ENCODE assay signal across 16 cellular contexts in genomic region chrX:154352012-154352401, GRCh38. TPM values are rescaled to one million over a fixed set of nuclear protein-coding genes. Genes with fewer than 3 reads are reported as not detected.
DNase-seq lines count a peak whose midpoint lies in the region; ATAC-seq, FAIRE-seq and TF ChIP-seq lines count a peak whose summit lies in the region.
"Had no signal": no experiment of that assay in that cellular context is flagged by ENCODE, and none has a peak within 500 bp of the region (broad histone marks: within the 10 kb centered on the region; RNA-seq: fewer than 3 reads in every experiment).

No MANE protein-coding gene starts in this region.

- H3K27ac ChIP-seq in CD4-positive, alpha-beta T cell (ENCODE audit: low read depth, low read length) = peak overlapping the region; percentile 53
- H3K27ac ChIP-seq in GM12878 (ENCODE audit: control insufficient read depth, insufficient read depth) (no peak overlapping the region), skin epidermis (peak overlapping the region in 11 of 21 experiments; percentile 2 to 76 (median 58)), ascending aorta (no peak overlapping the region)

- peak overlapping the region; percentile 85 for H3K27ac Mint-ChIP-seq in CD4-positive, alpha-beta T cell
- H3K27ac Mint-ChIP-seq in HFFc6 = peak overlapping the region; percentile 29; the same call in 1 of the 2 replicates

- peak; percentile 49 for TF ChIP-seq POLR2A in GM12878 (IDR thresholded peaks at IDR 0.05; ENCODE audit: low read depth, low read length)

- POLR2A ChIA-PET in CD4-positive, alpha-beta T cell (lab: Charles Lee) = no interaction called here
- POLR2A ChIA-PET in GM12878 (lab: Charles Lee) = no interaction called here

- ATAC-seq in CD4-positive, alpha-beta T cell (ENCODE audit: poor library complexity) = peak; percentile 4
- ATAC-seq in GM12878 = no peak
- ATAC-seq: HCT116, Right ventricle myocardium inferior had no signal

- CTCF ChIA-PET in CD4-positive, alpha-beta T cell (lab: Charles Lee) = no interaction called here
- CTCF ChIA-PET in GM12878 (lab: Yijun Ruan, JAX) = no interaction called here

- H3K4me3 ChIP-seq in GM12878 (no peak overlapping the region), skin epidermis (no peak overlapping the region), ascending aorta (no peak overlapping the region)

- peak overlapping the region; percentile 48 for H3K4me3 Mint-ChIP-seq in CD4-positive, alpha-beta T cell
- H3K4me3 Mint-ChIP-seq in HFFc6 = no peak overlapping the region; the same call in 1 of the 2 replicates
- H3K4me3 Mint-ChIP-seq: T-helper 1 cell treated with Interleukin-12 subunit alpha and Interleukin-12 subunit beta and Interleukin-4 antibody, amounts not matched to agents 30 μg/mL and 1 μg/mL, for 36 hours had no signal

- SMC1A ChIA-PET in GM12878 (lab: Charles Lee; ENCODE audit: uncharacterized antibody, unreplicated experiment) = no interaction called here

- H3K4me1 ChIP-seq in GM12878 (ENCODE audit: control insufficient read depth, insufficient read depth, low read length) (no peaks in the 10 kb centered on the region), ascending aorta (no peaks in the 10 kb centered on the region)

- no TSS peak for BruUV-seq in GM12878 (replicated peaks; lab: Mats Ljungman, UMichigan)

- H3K36me3 Mint-ChIP-seq in CD4-positive, alpha-beta T cell (ENCODE audit: low read depth) = peaks cover 66% of the 10 kb centered on the region
- no peaks in the 10 kb centered on the region for H3K36me3 Mint-ChIP-seq in HFFc6 (ENCODE audit: low read depth)

- H3K4me1 Mint-ChIP-seq in CD4-positive, alpha-beta T cell (ENCODE audit: low read depth) = peaks cover 26% of the 10 kb centered on the region
- H3K4me1 Mint-ChIP-seq in HFFc6 (ENCODE audit: low read depth) = peaks cover 5% of the 10 kb centered on the region

- no peak for FAIRE-seq in GM12878 (lab: Jason Lieb, UNC)

- H3K9ac ChIP-seq in GM12878 (ENCODE audit: control insufficient read depth, insufficient read depth, low read length) = no peak overlapping the region

- TF ChIP-seq EP300 in GM12878 (IDR thresholded peaks at IDR 0.05; ENCODE audit: borderline replicate concordance in 1 of 2, control insufficient read depth in 1 of 2, low read depth in 2 of 2, low read length in 2 of 2) = no peak

- RAD21 ChIA-PET in GM12878 (lab: Charles Lee; ENCODE audit: unreplicated experiment) = no interaction called here

- peak in 1 of 10 experiments; percentile 3 for DNase-seq in CD4-positive, alpha-beta T cell
- DNase-seq in HFFc6 (no peak), GM12878 (ENCODE audit: low read depth, low spot score) (no peak), ascending aorta (ENCODE audit: low spot score in 2 of 2) (no peak), NCI-H128 (lab: John Stamatoyannopoulos, UW; ENCODE audit: unreplicated experiment) (no peak), islet precursor cell (no peak)
- DNase-seq: DMS153, NCI-H1694, NCI-H345 had no signal

- no peaks in the 10 kb centered on the region for H3K79me2 ChIP-seq in GM12878 (ENCODE audit: control insufficient read depth, insufficient read depth, low read length)

- no peak for TF ChIP-seq CTCF in CD4-positive, alpha-beta T cell (IDR thresholded peaks at IDR 0.05)
- TF ChIP-seq CTCF in HFFc6 (IDR thresholded peaks at IDR 0.05) = no peak
- TF ChIP-seq CTCF in GM12878 (IDR thresholded peaks at IDR 0.05 in 2 of 3, conservative IDR thresholded peaks at IDR 0.05 in 1 of 3; ENCODE audit: control insufficient read depth in 2 of 3, extremely low read depth in 1 of 3, insufficient read depth in 1 of 3, low read depth in 3 of 3, low read length in 3 of 3) = no peak
- no peak for TF ChIP-seq CTCF in ascending aorta (IDR thresholded peaks at IDR 0.05)

- no peak overlapping the region for H2AFZ ChIP-seq in GM12878 (ENCODE audit: control insufficient read depth, low read depth, low read length)

- no peaks in the 10 kb centered on the region for H3K27me3 Mint-ChIP-seq in CD4-positive, alpha-beta T cell
- H3K27me3 Mint-ChIP-seq in HFFc6 (ENCODE audit: insufficient read depth) = peaks cover 15% of the 10 kb centered on the region

- TF ChIP-seq RAD21 in GM12878 (IDR thresholded peaks at IDR 0.05; ENCODE audit: insufficient read depth, low read depth, low read length) = no peak

- no peak overlapping the region for H3K4me2 ChIP-seq in GM12878 (ENCODE audit: control insufficient read depth, insufficient read depth)

- 54% methylated on average over 14 of the region's 14 CpGs for WGBS in GM12878 (ENCODE audit: insufficient coverage, insufficient replicate concordance, low lambda C conversion rate, missing lambda C conversion rate)

- in situ Hi-C loops in GM12878 (cut with MboI) = no loop called here

- H3K9me3 ChIP-seq in CD4-positive, alpha-beta T cell (ENCODE audit: control insufficient read depth, low read length) = no peaks in the 10 kb centered on the region
- H3K9me3 ChIP-seq in GM12878 (replicated peaks; ENCODE audit: control insufficient read depth, insufficient read depth, low read length) (no peaks in the 10 kb centered on the region; the same call in 2 of the 3 replicates), ascending aorta (no peaks in the 10 kb centered on the region)

- intact Hi-C loops in CD4-positive, alpha-beta T cell (cut with DNase I, micrococcal nuclease) = no loop called here
- intact Hi-C loops in GM12878 (cut with micrococcal nuclease; ENCODE audit: unreplicated experiment) = no loop called here
- intact Hi-C loops in ascending aorta (cut with DNase I) = no loop called here

- H3K27me3 ChIP-seq in CD4-positive, alpha-beta T cell (ENCODE audit: control insufficient read depth, insufficient read depth, low read length) = no peaks in the 10 kb centered on the region
- no peaks in the 10 kb centered on the region for H3K27me3 ChIP-seq in GM12878 (replicated peaks in 1 of 2; ENCODE audit: control insufficient read depth in 2 of 2, insufficient read depth in 2 of 2, low read length in 1 of 2)
- H3K27me3 ChIP-seq in ascending aorta = no peaks in the 10 kb centered on the region

- H3K36me3 ChIP-seq in GM12878 (ENCODE audit: control insufficient read depth in 2 of 2, insufficient read depth in 2 of 2, low read length in 1 of 2) (peaks cover 0 to 49% of the 10 kb centered on the region in 2 experiments; a peak in 2 of 4 replicates), ascending aorta (peaks cover 78 to 89% of the 10 kb centered on the region in 2 donors)

- H3K9me3 Mint-ChIP-seq in CD4-positive, alpha-beta T cell = no peaks in the 10 kb centered on the region
- no peaks in the 10 kb centered on the region for H3K9me3 Mint-ChIP-seq in HFFc6
- H3K9me3 Mint-ChIP-seq: T-helper 1 cell treated with Interleukin-12 subunit alpha and Interleukin-12 subunit beta and Interleukin-4 antibody, amounts not matched to agents 30 μg/mL and 1 μg/mL, for 36 hours had no signal

- no peaks in the 10 kb centered on the region for H4K20me1 ChIP-seq in GM12878 (ENCODE audit: control insufficient read depth, insufficient read depth)

RNA-seq across cellular contexts. Expression of gene FLNA, which starts 22.4 kb away (rescaled TPM):
- total RNA-seq in CD4-positive, alpha-beta T cell = 1,000 to 10,000 TPM; 1,012 to 1,022 TPM
- 1,000 to 10,000 TPM; 2,260 to 2,886 (median 2,666) TPM for total RNA-seq in HFFc6 (2021; fragmentation: NEBNext Ultra II Directional; extraction: Animal tissue kit (Norgen Biotek cat#: 25700))
- 217 and 245 TPM in 2 replicates for total RNA-seq in GM12878 (2013; cell fraction: nucleolus; rRNA removed)
- total RNA-seq in GM12878 (2014; rRNA removed) (379 and 459 TPM in 2 replicates), GM12878 (2014; rRNA removed; fragmentation: Illumina TruSeq; extraction: Trizol) (128 and 137 TPM in 2 replicates), GM12878 (2021) (617 and 643 TPM in 2 replicates), ascending aorta (6,152 TPM)
- 75.8 TPM for polyA plus RNA-seq in GM12878 (2011; ENCODE audit: low read depth)
- polyA plus RNA-seq in GM12878 (2011; rRNA removed) (22.1 and 56.9 TPM in 2 replicates), GM12878 (2014; fragmentation: Illumina TruSeq; extraction: Trizol) (52.0 and 174 TPM in 2 replicates), GM12878 (2014; fragmentation: Nextera tagmentation; extraction: Ambion mirVana) (10 to 100 TPM in 1 of 2 experiments, 1 to 10 TPM in 1; 5.1 to 30.6 TPM), GM12878 (2014; rRNA removed) (168 and 269 TPM in 2 replicates), GM12878 (2016; fragmentation: Nextera tagmentation; extraction: Ambion mirVana) (100 to 1,000 TPM; 344 to 347 TPM)
- polyA plus RNA-seq in GM12878 (2011; cell fraction: cytosol; rRNA removed) = 101 and 120 TPM in 2 replicates
- polyA plus RNA-seq in GM12878 (2011; cell fraction: nucleus; rRNA removed) = 466 and 752 TPM in 2 replicates
- polyA plus RNA-seq in GM12878 (2012) = 167 and 174 TPM in 2 replicates
- 385 and 416 TPM in 2 replicates for polyA minus RNA-seq in GM12878 (2011; rRNA and poly(A)+ RNA removed)
- 382 and 413 TPM in 2 replicates for polyA minus RNA-seq in GM12878 (2011; cell fraction: cytosol; rRNA and poly(A)+ RNA removed)
- polyA minus RNA-seq in GM12878 (2011; cell fraction: nucleus; rRNA and poly(A)+ RNA removed) = 154 and 358 TPM in 2 replicates

RNA-seq across cellular contexts. Expression of gene EMD, which starts 27.1 kb away (rescaled TPM):
- 100 to 1,000 TPM; 164 to 178 TPM for total RNA-seq in CD4-positive, alpha-beta T cell
- total RNA-seq in HFFc6 (2021; fragmentation: NEBNext Ultra II Directional; extraction: Animal tissue kit (Norgen Biotek cat#: 25700)) = 100 to 1,000 TPM in 4 of 6 experiments, 10 to 100 TPM in 2; 84.8 to 119 (median 108) TPM
- total RNA-seq in GM12878 (2013; cell fraction: nucleolus; rRNA removed) = 11.7 and 14.3 TPM in 2 replicates
- 13.1 and 16.0 TPM in 2 replicates for total RNA-seq in GM12878 (2014; rRNA removed)
- total RNA-seq in GM12878 (2014; rRNA removed; fragmentation: Illumina TruSeq; extraction: Trizol) = 26.7 and 27.1 TPM in 2 replicates
- 58.5 and 59.3 TPM in 2 replicates for total RNA-seq in GM12878 (2021)
- polyA plus RNA-seq in GM12878 (2011; ENCODE audit: low read depth) = 18.8 TPM
- polyA plus RNA-seq in GM12878 (2011; rRNA removed) = 15.3 and 23.3 TPM in 2 replicates
- 29.0 and 36.8 TPM in 2 replicates for polyA plus RNA-seq in GM12878 (2011; cell fraction: cytosol; rRNA removed)
- polyA plus RNA-seq in GM12878 (2011; cell fraction: nucleus; rRNA removed) = 49.6 and 51.9 TPM in 2 replicates
- 48.6 and 64.1 TPM in 2 replicates for polyA plus RNA-seq in GM12878 (2012)
- polyA plus RNA-seq in GM12878 (2014; fragmentation: Illumina TruSeq; extraction: Trizol) = 63.8 and 83.3 TPM in 2 replicates
- polyA plus RNA-seq in GM12878 (2014; fragmentation: Nextera tagmentation; extraction: Ambion mirVana) = 1 to 10 TPM in 1 of 2 experiments, under 1 TPM in 1; 0.76 to 1.9 TPM
- 63.9 TPM in 2 replicates for polyA plus RNA-seq in GM12878 (2014; rRNA removed)
- polyA plus RNA-seq in GM12878 (2016; fragmentation: Nextera tagmentation; extraction: Ambion mirVana) = 100 to 1,000 TPM in 1 of 2 experiments, 10 to 100 TPM in 1; 89.5 to 100 TPM
- polyA minus RNA-seq in GM12878 (2011; rRNA and poly(A)+ RNA removed) = 12.9 and 24.7 TPM in 2 replicates
- polyA minus RNA-seq in GM12878 (2011; cell fraction: cytosol; rRNA and poly(A)+ RNA removed) = 14.8 and 18.7 TPM in 2 replicates
- polyA minus RNA-seq in GM12878 (2011; cell fraction: nucleus; rRNA and poly(A)+ RNA removed) = 12.0 and 16.9 TPM in 2 replicates
- total RNA-seq in ascending aorta = 86.3 TPM

RNA-seq across cellular contexts. Expression of gene RPL10, which starts 46.2 kb away (rescaled TPM):
- total RNA-seq in CD4-positive, alpha-beta T cell = 1,000 to 10,000 TPM; 5,036 to 5,204 TPM
- 1,000 to 10,000 TPM; 1,764 to 1,978 (median 1,934) TPM for total RNA-seq in HFFc6 (2021; fragmentation: NEBNext Ultra II Directional; extraction: Animal tissue kit (Norgen Biotek cat#: 25700))
- total RNA-seq in GM12878 (2013; cell fraction: nucleolus; rRNA removed) = 600 and 614 TPM in 2 replicates
- total RNA-seq in GM12878 (2014; rRNA removed) (4,925 and 4,997 TPM in 2 replicates), GM12878 (2014; rRNA removed; fragmentation: Illumina TruSeq; extraction: Trizol) (3,759 and 3,772 TPM in 2 replicates), GM12878 (2021) (4,064 and 4,152 TPM in 2 replicates), ascending aorta (4,298 TPM)
- 5,001 TPM for polyA plus RNA-seq in GM12878 (2011; ENCODE audit: low read depth)
- polyA plus RNA-seq in GM12878 (2011; rRNA removed) (2,618 and 3,504 TPM in 2 replicates), GM12878 (2014; fragmentation: Illumina TruSeq; extraction: Trizol) (6,343 and 6,987 TPM in 2 replicates), GM12878 (2014; fragmentation: Nextera tagmentation; extraction: Ambion mirVana) (1,000 to 10,000 TPM; 5,383 to 7,222 TPM), GM12878 (2014; rRNA removed) (6,238 and 6,871 TPM in 2 replicates), GM12878 (2016; fragmentation: Nextera tagmentation; extraction: Ambion mirVana) (1,000 to 10,000 TPM; 1,938 to 2,032 TPM)
- 4,504 and 6,793 TPM in 2 replicates for polyA plus RNA-seq in GM12878 (2011; cell fraction: cytosol; rRNA removed)
- polyA plus RNA-seq in GM12878 (2011; cell fraction: nucleus; rRNA removed) = 1,382 and 2,108 TPM in 2 replicates
- polyA plus RNA-seq in GM12878 (2012) = 6,434 and 6,606 TPM in 2 replicates
- 1,076 and 2,028 TPM in 2 replicates for polyA minus RNA-seq in GM12878 (2011; rRNA and poly(A)+ RNA removed)
- 767 and 786 TPM in 2 replicates for polyA minus RNA-seq in GM12878 (2011; cell fraction: cytosol; rRNA and poly(A)+ RNA removed)
- polyA minus RNA-seq in GM12878 (2011; cell fraction: nucleus; rRNA and poly(A)+ RNA removed) = 230 and 289 TPM in 2 replicates

RNA-seq across cellular contexts. Expression of gene TKTL1, which starts 56.4 kb away (rescaled TPM):
- total RNA-seq in CD4-positive, alpha-beta T cell = 1 to 10 TPM; 1.7 to 2.3 TPM
- total RNA-seq in HFFc6 (2021; fragmentation: NEBNext Ultra II Directional; extraction: Animal tissue kit (Norgen Biotek cat#: 25700)) = not detected
- not detected in 2 replicates for total RNA-seq in GM12878 (2013; cell fraction: nucleolus; rRNA removed)
- total RNA-seq in GM12878 (2014; rRNA removed) (not detected in 2 replicates), GM12878 (2014; rRNA removed; fragmentation: Illumina TruSeq; extraction: Trizol) (not detected in 2 replicates), GM12878 (2021) (not detected in 2 replicates), ascending aorta (not detected)
- polyA plus RNA-seq in GM12878 (2011; ENCODE audit: low read depth) = not detected
- polyA plus RNA-seq in GM12878 (2011; rRNA removed) (0.07 TPM in 1 of 2 replicates, not detected in the other), GM12878 (2014; fragmentation: Illumina TruSeq; extraction: Trizol) (0.01 TPM in 1 of 2 replicates, not detected in the other), GM12878 (2014; fragmentation: Nextera tagmentation; extraction: Ambion mirVana) (not detected), GM12878 (2014; rRNA removed) (not detected in 2 replicates), GM12878 (2016; fragmentation: Nextera tagmentation; extraction: Ambion mirVana) (not detected)
- 0.03 and 0.05 TPM in 2 replicates for polyA plus RNA-seq in GM12878 (2011; cell fraction: cytosol; rRNA removed)
- polyA plus RNA-seq in GM12878 (2011; cell fraction: nucleus; rRNA removed) = 0.07 TPM in 1 of 2 replicates, not detected in the other
- 0.08 TPM in 1 of 2 replicates, not detected in the other for polyA plus RNA-seq in GM12878 (2012)
- 0.15 TPM in 1 of 2 replicates, not detected in the other for polyA minus RNA-seq in GM12878 (2011; rRNA and poly(A)+ RNA removed)
- polyA minus RNA-seq in GM12878 (2011; cell fraction: cytosol; rRNA and poly(A)+ RNA removed) = not detected in 2 replicates
- not detected in 2 replicates for polyA minus RNA-seq in GM12878 (2011; cell fraction: nucleus; rRNA and poly(A)+ RNA removed)
- total RNA-seq: HT-29, myocyte had no signal
- polyA plus RNA-seq: BJ had no signal

RNA-seq across cellular contexts. Expression of gene DNASE1L1, which starts 57.0 kb away (rescaled TPM):
- 10 to 100 TPM; 16.0 to 18.4 TPM for total RNA-seq in CD4-positive, alpha-beta T cell
- 10 to 100 TPM; 74.8 to 96.3 (median 87.4) TPM for total RNA-seq in HFFc6 (2021; fragmentation: NEBNext Ultra II Directional; extraction: Animal tissue kit (Norgen Biotek cat#: 25700))
- total RNA-seq in GM12878 (2013; cell fraction: nucleolus; rRNA removed) = 7.5 and 8.3 TPM in 2 replicates
- total RNA-seq in GM12878 (2014; rRNA removed) (19.3 and 19.7 TPM in 2 replicates), GM12878 (2014; rRNA removed; fragmentation: Illumina TruSeq; extraction: Trizol) (6.4 and 7.3 TPM in 2 replicates), GM12878 (2021) (13.5 and 14.6 TPM in 2 replicates), ascending aorta (52.5 TPM)
- polyA plus RNA-seq in GM12878 (2011; ENCODE audit: low read depth) = 8.7 TPM
- polyA plus RNA-seq in GM12878 (2011; rRNA removed) (3.1 and 4.4 TPM in 2 replicates), GM12878 (2014; fragmentation: Illumina TruSeq; extraction: Trizol) (4.1 and 6.7 TPM in 2 replicates), GM12878 (2014; fragmentation: Nextera tagmentation; extraction: Ambion mirVana) (under 1 TPM; 0.60 to 0.74 TPM), GM12878 (2014; rRNA removed) (20.0 and 22.7 TPM in 2 replicates), GM12878 (2016; fragmentation: Nextera tagmentation; extraction: Ambion mirVana) (10 to 100 TPM in 1 of 2 experiments, 1 to 10 TPM in 1; 6.9 to 10.9 TPM)
- polyA plus RNA-seq in GM12878 (2011; cell fraction: cytosol; rRNA removed) = 6.2 and 9.1 TPM in 2 replicates
- 9.8 and 11.9 TPM in 2 replicates for polyA plus RNA-seq in GM12878 (2011; cell fraction: nucleus; rRNA removed)
- polyA plus RNA-seq in GM12878 (2012) = 12.7 and 15.6 TPM in 2 replicates
- polyA minus RNA-seq in GM12878 (2011; rRNA and poly(A)+ RNA removed) = 3.6 and 4.6 TPM in 2 replicates
- polyA minus RNA-seq in GM12878 (2011; cell fraction: cytosol; rRNA and poly(A)+ RNA removed) = 1.6 and 3.4 TPM in 2 replicates
- 1.5 and 3.7 TPM in 2 replicates for polyA minus RNA-seq in GM12878 (2011; cell fraction: nucleus; rRNA and poly(A)+ RNA removed)

Comparison
In these comparisons a context has a peak if more than half of its experiments do, and no peak if none do; other contexts are left out.
1. H3K27ac ChIP-seq: peak in CD4-positive, alpha-beta T cell (single experiment) and skin epidermis (11 of 21); none in GM12878 (single experiment) and ascending aorta (0 of 2).